29 cellular contexts compared by ENCODE assay signal in genomic region chr3:33931512-33931911, GRCh38.
"Had no signal": no experiment of that assay in that cellular context is flagged by ENCODE, and none has a peak within 500 bp of the region (broad histone marks: within the 10 kb centered on the region; RNA-seq: fewer than 3 reads in every experiment).

No MANE protein-coding gene starts in this region.

- H3K4me3 ChIP-seq: stomach, suprapubic skin, testis, thoracic aorta, thyroid gland, tibial artery, tibial nerve, transverse colon, upper lobe of left lung, upper lobe of right lung, uterus, vagina had no signal

- ATAC-seq: stimulated activated effector memory CD8-positive, alpha-beta T cell treated with anti-CD3 and anti-CD28 coated beads, Interleukin-12 subunit alpha, Interleukin-12 subunit beta, amount 100 ng/mL, for 72 hours; stimulated activated memory B cell treated with anti-CD40 and anti-IgM and Interleukin-4, amounts not matched to agents 10 μg/mL and 1 μg/mL and 100 μg/mL, for 72 hours; stimulated activated naive B cell treated with anti-CD40 and anti-IgM and Interleukin-4, amounts not matched to agents 10 μg/mL and 1 μg/mL and 100 μg/mL, for 72 hours; stimulated activated naive CD8-positive, alpha-beta T cell treated with anti-CD3 and anti-CD28 coated beads, Interleukin-15, amount 100 ng/mL, for 72 hours; stimulated activated naive CD8-positive, alpha-beta T cell treated with anti-CD3 and anti-CD28 coated beads, Interleukin-15, Interleukin-2, amounts not matched to agents 100 U/mL and 50 U/mL, for 24 hours; upper lobe of right lung had no signal

- H3K36me3 Mint-ChIP-seq: stimulated activated effector memory CD8-positive, alpha-beta T cell treated with anti-CD3 and anti-CD28 coated beads, Interleukin-12 subunit alpha, Interleukin-12 subunit beta, amount 100 ng/mL, for 72 hours; stimulated activated memory B cell treated with anti-CD40 and anti-IgM and Interleukin-4, amounts not matched to agents 10 μg/mL and 1 μg/mL and 100 μg/mL, for 72 hours; stimulated activated naive B cell treated with anti-CD40 and anti-IgM and Interleukin-4, amounts not matched to agents 10 μg/mL and 1 μg/mL and 100 μg/mL, for 72 hours had no signal

- H3K27me3 Mint-ChIP-seq: stimulated activated naive B cell treated with anti-CD40 and anti-IgM and Interleukin-4, amounts not matched to agents 10 μg/mL and 1 μg/mL and 100 μg/mL, for 72 hours; stimulated activated naive CD8-positive, alpha-beta T cell treated with anti-CD3 and anti-CD28 coated beads, Interleukin-15, amount 100 ng/mL, for 72 hours; stimulated activated naive CD8-positive, alpha-beta T cell treated with anti-CD3 and anti-CD28 coated beads, Interleukin-15, Interleukin-2, amounts not matched to agents 100 ng/mL and 50 ng/mL, for 24 hours had no signal

- H3K9me3 Mint-ChIP-seq: stimulated activated effector memory CD8-positive, alpha-beta T cell treated with anti-CD3 and anti-CD28 coated beads, Interleukin-12 subunit alpha, Interleukin-12 subunit beta, amount 100 ng/mL, for 72 hours; stimulated activated memory B cell treated with anti-CD40 and anti-IgM and Interleukin-4, amounts not matched to agents 10 μg/mL and 1 μg/mL and 100 μg/mL, for 72 hours; stimulated activated naive B cell treated with anti-CD40 and anti-IgM and Interleukin-4, amounts not matched to agents 10 μg/mL and 1 μg/mL and 100 μg/mL, for 72 hours; stimulated activated naive CD8-positive, alpha-beta T cell treated with anti-CD3 and anti-CD28 coated beads, Interleukin-15, Interleukin-2, amounts not matched to agents 100 ng/mL and 50 ng/mL, for 24 hours; type B pancreatic cell had no signal

- H3K9me3 ChIP-seq: stomach, suprapubic skin, testis, thoracic aorta, thyroid gland, tibial artery, tibial nerve, transverse colon, upper lobe of left lung, upper lobe of right lung, uterus, vagina had no signal

- DNase-seq: stimulated activated CD4-positive, alpha-beta T cell treated with anti-CD3 and anti-CD28 coated beads, Interleukin-2, amount 100 ng/mL, for 48 hours; stimulated activated CD4-positive, alpha-beta T cell treated with anti-CD3 and anti-CD28 coated beads, Interleukin-4, amount 100 ng/mL, for 1 hour; stimulated activated CD4-positive, alpha-beta T cell treated with anti-CD3 and anti-CD28 coated beads, Interleukin-4, amount 100 ng/mL, for 24 hours; stimulated activated CD4-positive, alpha-beta T cell treated with anti-CD3 and anti-CD28 coated beads, Interleukin-4, amount 100 ng/mL, for 4 hours; stimulated activated CD8-positive, alpha-beta memory T cell treated with anti-CD3 and anti-CD28 coated beads, Interleukin-4, amount 100 ng/mL, for 48 hours; stimulated activated naive B cell treated with anti-CD40 and anti-IgM and Interleukin-4, amounts not matched to agents 10 μg/mL and 1 μg/mL and 100 μg/mL, for 72 hours; stimulated activated naive CD4-positive, alpha-beta T cell; stimulated activated naive CD4-positive, alpha-beta T cell treated with Interleukin-2 at 50 U/mL for 16 hours; stimulated activated naive CD8-positive, alpha-beta T cell treated with anti-CD3 and anti-CD28 coated beads, Interleukin-15, amount 100 ng/mL, for 72 hours; stimulated activated naive CD8-positive, alpha-beta T cell treated with anti-CD3 and anti-CD28 coated beads, Interleukin-15, Interleukin-2, amounts not matched to agents 100 U/mL and 50 U/mL, for 24 hours; stomach; substantia nigra; testis; thyroid gland; tibial artery; transverse colon; trophoblast cell; upper lobe of left lung; upper lobe of right lung; uterus had no signal

- H3K4me3 Mint-ChIP-seq: stimulated activated effector memory CD8-positive, alpha-beta T cell treated with anti-CD3 and anti-CD28 coated beads, Interleukin-12 subunit alpha, Interleukin-12 subunit beta, amount 100 ng/mL, for 72 hours; stimulated activated memory B cell treated with anti-CD40 and anti-IgM and Interleukin-4, amounts not matched to agents 10 μg/mL and 1 μg/mL and 100 μg/mL, for 72 hours; stimulated activated naive B cell treated with anti-CD40 and anti-IgM and Interleukin-4, amounts not matched to agents 10 μg/mL and 1 μg/mL and 100 μg/mL, for 72 hours; stimulated activated naive CD8-positive, alpha-beta T cell treated with anti-CD3 and anti-CD28 coated beads, Interleukin-15, amount 100 ng/mL, for 72 hours; stimulated activated naive CD8-positive, alpha-beta T cell treated with anti-CD3 and anti-CD28 coated beads, Interleukin-15, Interleukin-2, amounts not matched to agents 100 ng/mL and 50 ng/mL, for 24 hours; type B pancreatic cell had no signal

- H3K27ac Mint-ChIP-seq: stimulated activated effector memory CD8-positive, alpha-beta T cell treated with anti-CD3 and anti-CD28 coated beads, Interleukin-12 subunit alpha, Interleukin-12 subunit beta, amount 100 ng/mL, for 72 hours; stimulated activated memory B cell treated with anti-CD40 and anti-IgM and Interleukin-4, amounts not matched to agents 10 μg/mL and 1 μg/mL and 100 μg/mL, for 72 hours; stimulated activated naive B cell treated with anti-CD40 and anti-IgM and Interleukin-4, amounts not matched to agents 10 μg/mL and 1 μg/mL and 100 μg/mL, for 72 hours; stimulated activated naive CD8-positive, alpha-beta T cell treated with anti-CD3 and anti-CD28 coated beads, Interleukin-15, amount 100 ng/mL, for 72 hours; stimulated activated naive CD8-positive, alpha-beta T cell treated with anti-CD3 and anti-CD28 coated beads, Interleukin-15, Interleukin-2, amounts not matched to agents 100 ng/mL and 50 ng/mL, for 24 hours; type B pancreatic cell had no signal

- H3K27me3 ChIP-seq: stomach, suprapubic skin, testis, thyroid gland, tibial artery, tibial nerve, transverse colon, upper lobe of left lung, upper lobe of right lung, uterus, vagina had no signal

- H3K4me1 Mint-ChIP-seq: stimulated activated effector memory CD8-positive, alpha-beta T cell treated with anti-CD3 and anti-CD28 coated beads, Interleukin-12 subunit alpha, Interleukin-12 subunit beta, amount 100 ng/mL, for 72 hours; stimulated activated memory B cell treated with anti-CD40 and anti-IgM and Interleukin-4, amounts not matched to agents 10 μg/mL and 1 μg/mL and 100 μg/mL, for 72 hours; stimulated activated naive B cell treated with anti-CD40 and anti-IgM and Interleukin-4, amounts not matched to agents 10 μg/mL and 1 μg/mL and 100 μg/mL, for 72 hours; stimulated activated naive CD8-positive, alpha-beta T cell treated with anti-CD3 and anti-CD28 coated beads, Interleukin-15, amount 100 ng/mL, for 72 hours had no signal

- FAIRE-seq: urothelium cell line had no signal

- H3K36me3 ChIP-seq: stomach, suprapubic skin, thoracic aorta, thyroid gland, tibial artery, tibial nerve, transverse colon, upper lobe of left lung, upper lobe of right lung, uterus, vagina had no signal

- H3K27ac ChIP-seq: stomach, suprapubic skin, testis, thoracic aorta, thyroid gland, tibial artery, tibial nerve, transverse colon, upper lobe of left lung, upper lobe of right lung, uterus, vagina had no signal

- H3K4me1 ChIP-seq: stomach, suprapubic skin, testis, thyroid gland, tibial artery, tibial nerve, transverse colon, upper lobe of left lung, upper lobe of right lung, uterus, vagina had no signal
